In genomic region chr11:35006389-35007128, GRCh38 we compare ENCODE assay signal across 9 cellular contexts.
DNase-seq lines count a peak whose midpoint lies in the region; ATAC-seq, FAIRE-seq and TF ChIP-seq lines count a peak whose summit lies in the region.
"Had no signal": no experiment of that assay in that cellular context is flagged by ENCODE, and none has a peak within 500 bp of the region (broad histone marks: within the 10 kb centered on the region; RNA-seq: fewer than 3 reads in every experiment).

No MANE protein-coding gene starts in this region.

- H3K9me3 ChIP-seq in effector memory CD4-positive, alpha-beta T cell (ENCODE audit: control insufficient read depth, low read length): no peaks in the 10 kb centered on the region
- H3K9me3 ChIP-seq in sigmoid colon: no peaks in the 10 kb centered on the region

- 79 to 82% methylated on average over 8 of the region's 8 CpGs for WGBS in sigmoid colon, 2 donors

- H3K4me1 ChIP-seq in effector memory CD4-positive, alpha-beta T cell (ENCODE audit: control insufficient read depth, insufficient read depth, low read length, poor library complexity, severe bottlenecking): peaks cover 14% of the 10 kb centered on the region
- H3K4me1 ChIP-seq in sigmoid colon: peaks cover 0 to 24% (median 11%) of the 10 kb centered on the region in 4 donors

- no peak overlapping the region for H3K4me3 ChIP-seq in effector memory CD4-positive, alpha-beta T cell (ENCODE audit: insufficient read depth, low read depth, low read length, poor library complexity, severe bottlenecking)
- H3K4me3 ChIP-seq in sigmoid colon: no peak overlapping the region

- ATAC-seq in GM21529 (IDR thresholded peaks at IDR 0.05; ENCODE audit: unreplicated experiment) (peak; percentile 95), left lobe of liver (no peak)

- peak; percentile 27 for DNase-seq in GM12892 (ENCODE audit: insufficient read length)
- peak; percentile 81 to 85 for DNase-seq in Kasumi-1 (lab: John Stamatoyannopoulos, UW)
- peak in 2 of 3 donors; percentile 18 to 24 for DNase-seq in effector memory CD4-positive, alpha-beta T cell
- DNase-seq in HT-29 (ENCODE audit: low spot score): no peak
- no peak for DNase-seq in left lobe of liver (ENCODE audit: low spot score)
- DNase-seq in sigmoid colon: no peak
- DNase-seq in NCI-H226: no peak

- H3K27me3 ChIP-seq in effector memory CD4-positive, alpha-beta T cell (replicated peaks; ENCODE audit: control insufficient read depth, insufficient read depth, low read length, poor library complexity, severe bottlenecking): no peaks in the 10 kb centered on the region
- no peaks in the 10 kb centered on the region for H3K27me3 ChIP-seq in sigmoid colon

- TF ChIP-seq CTCF in sigmoid colon (IDR thresholded peaks at IDR 0.05): no peak

- peak; percentile 97 for FAIRE-seq in GM12892 (lab: Jason Lieb, UNC)
- FAIRE-seq: H1 had no signal

- TF ChIP-seq EP300 in sigmoid colon (IDR thresholded peaks at IDR 0.05): no peak

- H3K36me3 ChIP-seq in effector memory CD4-positive, alpha-beta T cell (ENCODE audit: control insufficient read depth, insufficient read depth, low read length): no peaks in the 10 kb centered on the region
- H3K36me3 ChIP-seq in sigmoid colon: no peaks in the 10 kb centered on the region

- peak overlapping the region; percentile 26 for H3K27ac ChIP-seq in effector memory CD4-positive, alpha-beta T cell (ENCODE audit: insufficient read depth, low read length, poor library complexity, severe bottlenecking)
- H3K27ac ChIP-seq in sigmoid colon: no peak overlapping the region

- TF ChIP-seq POLR2A in GM12892 (IDR thresholded peaks at IDR 0.05; ENCODE audit: low read depth, low read length) (no peak), sigmoid colon (IDR thresholded peaks at IDR 0.05) (no peak)

- intact Hi-C loops in sigmoid colon (cut with DNase I): no loop called here

Comparison
In these comparisons a context has a peak if more than half of its experiments do, and no peak if none do; other contexts are left out.
1. DNase-seq: peak in GM12892 (single experiment), Kasumi-1 (2 of 2) and effector memory CD4-positive, alpha-beta T cell (2 of 3); none in HT-29 (single experiment), left lobe of liver (single experiment), sigmoid colon (single experiment) and NCI-H226 (single experiment).